In the genomic region with DNA sequence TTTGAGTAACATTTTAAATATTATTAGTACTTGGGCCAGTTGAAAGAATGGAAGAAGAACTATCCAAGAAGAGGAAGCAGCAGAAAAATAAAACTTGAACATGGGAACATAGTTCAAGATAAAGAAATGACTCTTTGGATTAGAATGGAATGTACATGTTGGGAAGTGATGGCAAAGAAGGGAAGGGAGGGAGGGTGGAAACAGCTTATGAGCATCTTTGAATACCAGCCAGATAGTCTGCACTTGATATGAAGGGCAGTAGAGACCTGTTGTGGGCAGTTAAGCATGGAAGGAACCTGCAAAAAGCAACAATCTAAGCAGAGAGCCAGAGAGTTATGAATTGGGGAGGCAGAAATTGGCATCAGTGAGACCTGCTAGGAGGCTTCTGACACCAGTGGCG, we compare ENCODE assay signal across 27 cellular contexts. TPM values are rescaled to one million over a fixed set of nuclear protein-coding genes. Genes with fewer than 3 reads are reported as not detected.
DNase-seq lines count a peak whose midpoint lies in the region; ATAC-seq and TF ChIP-seq lines count a peak whose summit lies in the region.
"Had no signal": no experiment of that assay in that cellular context is flagged by ENCODE, and none has a peak within 500 bp of the region (broad histone marks: within the 10 kb centered on the region; RNA-seq: fewer than 3 reads in every experiment).

No MANE protein-coding gene starts in this region.

- H3K27ac ChIP-seq in neural progenitor cell = no peak overlapping the region
- H3K27ac ChIP-seq: C4-2B, KMS-11, RWPE1, SK-N-MC had no signal

- TF ChIP-seq CTCF in AG10803 (conservative IDR thresholded peaks at IDR 0.05; ENCODE audit: low read length) = no peak
- TF ChIP-seq CTCF in choroid plexus epithelial cell (conservative IDR thresholded peaks at IDR 0.05; ENCODE audit: low read depth, low read length) = no peak
- TF ChIP-seq CTCF in neural progenitor cell (IDR thresholded peaks at IDR 0.05) = no peak

- ATAC-seq in GM19351 (IDR thresholded peaks at IDR 0.05; ENCODE audit: unreplicated experiment) (no peak), GM19035 (IDR thresholded peaks at IDR 0.05; ENCODE audit: unreplicated experiment) (no peak)
- no peak for ATAC-seq in naive thymus-derived CD8-positive, alpha-beta T cell

- no peaks in the 10 kb centered on the region for H3K27me3 Mint-ChIP-seq in neural progenitor cell (ENCODE audit: insufficient read depth, low read depth)
- H3K27me3 Mint-ChIP-seq in naive thymus-derived CD8-positive, alpha-beta T cell = peaks cover 0 to 6% (median 4%) of the 10 kb centered on the region in 5 donors

- H3K79me2 ChIP-seq in neural progenitor cell (ENCODE audit: low read depth) = no peaks in the 10 kb centered on the region

- H3K4me3 ChIP-seq in AG10803 (ENCODE audit: low read length) = no peak overlapping the region
- H3K4me3 ChIP-seq in choroid plexus epithelial cell (ENCODE audit: low read depth, low read length) = no peak overlapping the region
- no peak overlapping the region for H3K4me3 ChIP-seq in neural progenitor cell
- H3K4me3 ChIP-seq: SK-N-MC had no signal

- no peaks in the 10 kb centered on the region for H3K27me3 ChIP-seq in neural progenitor cell

- H3K9me3 Mint-ChIP-seq in neural progenitor cell = no peaks in the 10 kb centered on the region
- peaks cover 0 to 2% (median 0%) of the 10 kb centered on the region in 9 donors for H3K9me3 Mint-ChIP-seq in naive thymus-derived CD8-positive, alpha-beta T cell
- H3K9me3 Mint-ChIP-seq: CD8-positive, alpha-beta memory T cell had no signal

- H3K9ac ChIP-seq in neural progenitor cell = no peak overlapping the region
- H3K9ac ChIP-seq: KMS-11 had no signal

- no peak overlapping the region for H3K4me3 Mint-ChIP-seq in neural progenitor cell
- H3K4me3 Mint-ChIP-seq in naive thymus-derived CD8-positive, alpha-beta T cell = no peak overlapping the region
- H3K4me3 Mint-ChIP-seq: CD8-positive, alpha-beta memory T cell had no signal

- no peaks in the 10 kb centered on the region for H3K36me3 Mint-ChIP-seq in neural progenitor cell
- H3K36me3 Mint-ChIP-seq in naive thymus-derived CD8-positive, alpha-beta T cell = no peaks in the 10 kb centered on the region

- no peak overlapping the region for H3K27ac Mint-ChIP-seq in neural progenitor cell
- no peak overlapping the region for H3K27ac Mint-ChIP-seq in naive thymus-derived CD8-positive, alpha-beta T cell
- H3K27ac Mint-ChIP-seq: CD8-positive, alpha-beta memory T cell had no signal

- peak overlapping the region; percentile 60 for H2AFZ ChIP-seq in neural progenitor cell (replicated peaks)

- H3K4me1 Mint-ChIP-seq in neural progenitor cell = peaks cover 4% of the 10 kb centered on the region
- H3K4me1 Mint-ChIP-seq in naive thymus-derived CD8-positive, alpha-beta T cell = peaks cover 5 to 24% (median 17%) of the 10 kb centered on the region in 4 donors

- DNase-seq in AG10803 (ENCODE audit: low read depth) (peak; percentile 46), NCI-H226 (peak; percentile 95), choroid plexus epithelial cell (ENCODE audit: low read depth) (peak; percentile 74), neural progenitor cell (ENCODE audit: low spot score) (no peak), DMS79 (lab: John Stamatoyannopoulos, UW) (no peak)
- no peak for DNase-seq in naive thymus-derived CD8-positive, alpha-beta T cell
- DNase-seq: 8988T; Calu3; CD8-positive, alpha-beta memory T cell; DMS153; GF-D8; NCI-H1105; NCI-H146; NCI-H2029; NCI-H2227 treated with DMSO at 0.1 percent for 48 hours; NCI-H510A treated with DMSO at 0.1 percent for 48 hours; NCI-H748 treated with DMSO at 0.1 percent for 48 hours; SHP77 treated with DMSO at 0.1 percent for 48 hours had no signal

- no peaks in the 10 kb centered on the region for H4K20me1 ChIP-seq in neural progenitor cell (ENCODE audit: low read depth)

- no peaks in the 10 kb centered on the region for H3K9me3 ChIP-seq in neural progenitor cell (ENCODE audit: low read depth)

- no peaks in the 10 kb centered on the region for H3K4me1 ChIP-seq in neural progenitor cell

- H3K4me2 ChIP-seq in neural progenitor cell = no peak overlapping the region
- H3K4me2 ChIP-seq: KMS-11 had no signal

- H3K36me3 ChIP-seq in neural progenitor cell = no peaks in the 10 kb centered on the region

- H3F3A ChIP-seq in neural progenitor cell (ENCODE audit: low read depth) = no peaks in the 10 kb centered on the region

- POLR2A ChIA-PET in naive thymus-derived CD8-positive, alpha-beta T cell (lab: Charles Lee) = no interaction called here

RNA-seq across cellular contexts. Expression of gene IL22, which starts 10.0 kb away (rescaled TPM):
- total RNA-seq in neural progenitor cell (ENCODE audit: low replicate concordance) = not detected in 2 replicates
- not detected for total RNA-seq in naive thymus-derived CD8-positive, alpha-beta T cell
- polyA plus RNA-seq in naive thymus-derived CD8-positive, alpha-beta T cell = not detected
- total RNA-seq: Calu3, Daoy, H1 had no signal
- polyA plus RNA-seq: AG04450; CD8-positive, alpha-beta memory T cell; H1 had no signal

RNA-seq across cellular contexts. Expression of gene IL26, which starts 37.8 kb away (rescaled TPM):
- total RNA-seq in neural progenitor cell (ENCODE audit: low replicate concordance) = not detected in 2 replicates
- total RNA-seq in naive thymus-derived CD8-positive, alpha-beta T cell = not detected
- polyA plus RNA-seq in naive thymus-derived CD8-positive, alpha-beta T cell = under 1 TPM in 1 of 3 donors, not detected in 2; 0.54 TPM
- total RNA-seq: Calu3, Daoy, H1 had no signal
- polyA plus RNA-seq: AG04450, H1 had no signal

Comparison
In these comparisons a context has a peak if more than half of its experiments do, and no peak if none do; other contexts are left out.
1. DNase-seq: peak in AG10803 (single experiment), NCI-H226 (single experiment) and choroid plexus epithelial cell (single experiment); none in neural progenitor cell (single experiment), DMS79 (single experiment) and naive thymus-derived CD8-positive, alpha-beta T cell (0 of 10).